9 cellular contexts compared by ENCODE assay signal in the genomic region with DNA sequence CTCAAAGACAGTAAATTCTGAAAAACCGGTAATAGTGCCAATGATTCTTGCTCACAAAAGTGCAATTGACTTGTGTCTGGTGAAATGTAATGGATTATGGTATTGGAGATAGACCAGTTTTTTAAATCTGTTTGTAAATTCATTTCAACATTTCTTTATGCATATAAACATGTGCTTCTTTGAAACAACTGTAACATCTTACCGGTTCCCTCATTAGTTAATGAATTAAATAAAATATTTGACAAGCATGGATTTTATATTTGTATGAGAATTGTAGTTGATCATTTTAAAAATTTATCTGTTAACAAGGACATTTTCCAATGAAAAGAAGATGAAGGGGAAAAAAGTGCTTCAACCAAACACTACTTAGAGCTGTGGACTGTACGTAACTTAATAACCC. TPM values are rescaled to one million over a fixed set of nuclear protein-coding genes. Genes with fewer than 3 reads are reported as not detected.
"Had no signal": no experiment of that assay in that cellular context is flagged by ENCODE, and none has a peak within 500 bp of the region (broad histone marks: within the 10 kb centered on the region; RNA-seq: fewer than 3 reads in every experiment).

No MANE protein-coding gene starts in this region.

- H3K36me3 ChIP-seq: HAP-1 had no signal

- H3K27ac Mint-ChIP-seq: GM23338, H9, HFFc6 had no signal

- H3K27ac ChIP-seq: GM23248 had no signal

- H3K4me3 Mint-ChIP-seq: GM23338, H9, HFFc6 had no signal

- H3K4me3 ChIP-seq: GM23248, GM23338, HAP-1 had no signal

- H3K9me3 Mint-ChIP-seq: H9, HFFc6 had no signal

- H3K4me1 ChIP-seq: HAP-1 had no signal

- H3K9me3 ChIP-seq: HAP-1 had no signal

- ATAC-seq: GM23338, HCT116 had no signal

- H3K4me1 Mint-ChIP-seq: GM23338, H9 had no signal

RNA-seq across cellular contexts. Expression of a gene that starts 21.0 kb away (rescaled TPM):
- total RNA-seq: H1, H4, H7, H9 had no signal
